In genomic region chr4:9243579-9243978, GRCh38 we compare ENCODE assay signal across 2 cellular contexts. TPM values are rescaled to one million over a fixed set of nuclear protein-coding genes. Genes with fewer than 3 reads are reported as not detected.
"Had no signal": no experiment of that assay in that cellular context is flagged by ENCODE, and none has a peak within 500 bp of the region (broad histone marks: within the 10 kb centered on the region; RNA-seq: fewer than 3 reads in every experiment).

USP17L17 (plus strand) TSS chr4:9243879; CDS start chr4:9243879, 0 bp downstream.

RNA-seq across cellular contexts. Expression of gene USP17L17, which starts in this region (rescaled TPM):
- total RNA-seq: G401, GM12878 had no signal
